Comparison of ENCODE assay signal across 12 cellular contexts in the genomic region with DNA sequence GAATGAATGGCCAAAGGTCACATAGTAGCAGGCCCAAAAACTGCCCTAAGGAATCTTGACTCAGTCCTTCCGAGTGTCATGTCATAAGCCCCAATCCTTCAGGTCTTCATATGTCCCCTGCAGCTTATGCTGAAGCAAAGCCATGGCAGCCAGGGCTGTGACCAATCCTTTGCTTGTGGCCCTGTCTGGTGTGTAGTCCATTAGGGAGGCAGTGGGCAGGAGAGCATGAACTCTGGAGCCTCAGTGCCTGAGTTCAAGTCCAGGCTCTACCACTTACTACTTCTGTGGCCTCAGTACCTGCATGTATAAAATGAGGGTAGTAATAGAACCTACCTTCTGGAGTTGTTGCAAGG. TPM values are rescaled to one million over a fixed set of nuclear protein-coding genes. Genes with fewer than 3 reads are reported as not detected.
DNase-seq lines count a peak whose midpoint lies in the region; ATAC-seq, FAIRE-seq and TF ChIP-seq lines count a peak whose summit lies in the region.
"Had no signal": no experiment of that assay in that cellular context is flagged by ENCODE, and none has a peak within 500 bp of the region (broad histone marks: within the 10 kb centered on the region; RNA-seq: fewer than 3 reads in every experiment).

No MANE protein-coding gene starts in this region.

- peaks cover 68 to 89% of the 10 kb centered on the region in 2 donors for H3K4me1 Mint-ChIP-seq in effector memory CD8-positive, alpha-beta T cell (ENCODE audit: low read depth in 2 of 2)
- H3K4me1 Mint-ChIP-seq in osteocyte (ENCODE audit: unreplicated experiment), result peaks cover 76% of the 10 kb centered on the region
- H3K4me1 Mint-ChIP-seq: stimulated activated naive B cell treated with anti-CD40 and anti-IgM and Interleukin-4, amounts not matched to agents 10 μg/mL and 1 μg/mL and 100 μg/mL, for 72 hours had no signal

- DNase-seq in HTR-8/SVneo (ENCODE audit: insufficient read length, low spot score), result no peak
- no peak for DNase-seq in effector memory CD8-positive, alpha-beta T cell
- no peak for DNase-seq in osteocyte (ENCODE audit: extremely low spot score, unreplicated experiment)
- DNase-seq in left colon, result no peak
- DNase-seq in middle frontal gyrus (ENCODE audit: extremely low spot score, low spot score), result no peak
- DNase-seq: cortex of kidney; DMS 273 treated with DMSO at 0.1 percent for 48 hours; NCI-H1105; stimulated activated CD4-positive, alpha-beta T cell treated with anti-CD3 and anti-CD28 coated beads, Interleukin-15, amount 100 ng/mL, for 24 hours; stimulated activated naive B cell treated with anti-CD40 and anti-IgM and Interleukin-4, amounts not matched to agents 10 μg/mL and 1 μg/mL and 100 μg/mL, for 72 hours had no signal

- no peak overlapping the region for H3K27ac ChIP-seq in BLaER1 treated with 17β-estradiol and CSF1 and Interleukin-3, amounts not matched to agents 10 nM and 100 nM

- H3K4me2 ChIP-seq in BLaER1 treated with 17β-estradiol and CSF1 and Interleukin-3, amounts not matched to agents 10 nM and 100 nM, result peak overlapping the region in 9 of 11 experiments; percentile 44 to 95 (median 77); a peak in 16 of 22 replicates

- peaks cover 0 to 17% (median 0%) of the 10 kb centered on the region in 11 experiments; a peak in 1 of 22 replicates for H3K36me3 ChIP-seq in BLaER1 treated with 17β-estradiol and CSF1 and Interleukin-3, amounts not matched to agents 10 nM and 100 nM

- H3K27ac Mint-ChIP-seq in effector memory CD8-positive, alpha-beta T cell, result peak overlapping the region; percentile 96 to 97
- H3K27ac Mint-ChIP-seq in osteocyte (ENCODE audit: unreplicated experiment), result peak overlapping the region; percentile 27
- H3K27ac Mint-ChIP-seq: stimulated activated naive B cell treated with anti-CD40 and anti-IgM and Interleukin-4, amounts not matched to agents 10 μg/mL and 1 μg/mL and 100 μg/mL, for 72 hours had no signal

- H3K36me3 Mint-ChIP-seq in effector memory CD8-positive, alpha-beta T cell (ENCODE audit: insufficient read depth), result peaks cover 33% of the 10 kb centered on the region
- H3K36me3 Mint-ChIP-seq in osteocyte (ENCODE audit: unreplicated experiment), result peaks cover 14% of the 10 kb centered on the region
- H3K36me3 Mint-ChIP-seq: stimulated activated naive B cell treated with anti-CD40 and anti-IgM and Interleukin-4, amounts not matched to agents 10 μg/mL and 1 μg/mL and 100 μg/mL, for 72 hours had no signal

- H3K4me3 Mint-ChIP-seq in effector memory CD8-positive, alpha-beta T cell, result peak overlapping the region; percentile 80 to 81
- H3K4me3 Mint-ChIP-seq in osteocyte (ENCODE audit: unreplicated experiment), result no peak overlapping the region
- H3K4me3 Mint-ChIP-seq: stimulated activated naive B cell treated with anti-CD40 and anti-IgM and Interleukin-4, amounts not matched to agents 10 μg/mL and 1 μg/mL and 100 μg/mL, for 72 hours had no signal

- H3K27me3 ChIP-seq in BLaER1 treated with 17β-estradiol and CSF1 and Interleukin-3, amounts not matched to agents 10 nM and 100 nM, result no peaks in the 10 kb centered on the region

- H3K4me3 ChIP-seq in BLaER1 treated with 17β-estradiol and CSF1 and Interleukin-3, amounts not matched to agents 10 nM and 100 nM, result no peak overlapping the region

- H3K27me3 Mint-ChIP-seq in effector memory CD8-positive, alpha-beta T cell, result no peaks in the 10 kb centered on the region
- no peaks in the 10 kb centered on the region for H3K27me3 Mint-ChIP-seq in osteocyte (ENCODE audit: unreplicated experiment)

- H3K9me3 Mint-ChIP-seq in effector memory CD8-positive, alpha-beta T cell, result no peaks in the 10 kb centered on the region
- H3K9me3 Mint-ChIP-seq in osteocyte (ENCODE audit: unreplicated experiment), result no peaks in the 10 kb centered on the region
- H3K9me3 Mint-ChIP-seq: stimulated activated naive B cell treated with anti-CD40 and anti-IgM and Interleukin-4, amounts not matched to agents 10 μg/mL and 1 μg/mL and 100 μg/mL, for 72 hours had no signal

- peaks cover 38 to 77% (median 74%) of the 10 kb centered on the region in 10 experiments for H3K4me1 ChIP-seq in BLaER1 treated with 17β-estradiol and CSF1 and Interleukin-3, amounts not matched to agents 10 nM and 100 nM

- H4K20me1 ChIP-seq in BLaER1 treated with 17β-estradiol and CSF1 and Interleukin-3, amounts not matched to agents 10 nM and 100 nM, result peaks cover 0 to 9% (median 0%) of the 10 kb centered on the region in 11 experiments; a peak in 6 of 22 replicates

- peak; percentile 97 for FAIRE-seq in HTR-8/SVneo (lab: Jason Lieb, UNC)

- H3K9me3 ChIP-seq in BLaER1 treated with 17β-estradiol and CSF1 and Interleukin-3, amounts not matched to agents 10 nM and 100 nM (replicated peaks in 1 of 11), result no peaks in the 10 kb centered on the region

- H3K9ac ChIP-seq in BLaER1 treated with 17β-estradiol and CSF1 and Interleukin-3, amounts not matched to agents 10 nM and 100 nM, result no peak overlapping the region

- ATAC-seq in effector memory CD8-positive, alpha-beta T cell (replicated peaks), result no peak
- no peak for ATAC-seq in GM19328 (IDR thresholded peaks at IDR 0.05; ENCODE audit: unreplicated experiment)
- ATAC-seq in left colon, result no peak
- ATAC-seq: stimulated activated naive B cell treated with anti-CD40 and anti-IgM and Interleukin-4, amounts not matched to agents 10 μg/mL and 1 μg/mL and 100 μg/mL, for 72 hours had no signal

- no peak for TF ChIP-seq CTCF in osteocyte (IDR thresholded peaks at IDR 0.05)

- intact Hi-C loops in left colon (cut with DNase I, micrococcal nuclease), result no loop called here

RNA-seq across cellular contexts. Expression of gene PLEKHG3, which starts 20.3 kb away (rescaled TPM):
- total RNA-seq in osteocyte (96.3 and 98.3 TPM in 2 replicates), left colon (10 to 100 TPM; 79.3 to 90.1 TPM)
